In genomic region chr11:18093946-18094345, GRCh38 we compare ENCODE assay signal across 19 cellular contexts. TPM values are rescaled to one million over a fixed set of nuclear protein-coding genes. Genes with fewer than 3 reads are reported as not detected.
DNase-seq lines count a peak whose midpoint lies in the region; ATAC-seq and TF ChIP-seq lines count a peak whose summit lies in the region.
"Had no signal": no experiment of that assay in that cellular context is flagged by ENCODE, and none has a peak within 500 bp of the region (broad histone marks: within the 10 kb centered on the region; RNA-seq: fewer than 3 reads in every experiment).

No MANE protein-coding gene starts in this region.

- ATAC-seq in stimulated activated naive CD8-positive, alpha-beta T cell treated with anti-CD3 and anti-CD28 coated beads, Interleukin-15, Interleukin-2, amounts not matched to agents 100 U/mL and 50 U/mL, for 24 hours = peak; percentile 19
- ATAC-seq in stimulated activated naive CD8-positive, alpha-beta T cell treated with anti-CD3 and anti-CD28 coated beads, Interleukin-15, amount 100 ng/mL, for 72 hours = no peak
- peak; percentile 97 for ATAC-seq in mucosa of descending colon

- intact Hi-C loops in activated CD4-positive, alpha-beta memory T cell treated with anti-CD3 and anti-CD28 coated beads for 36 hours (cut with micrococcal nuclease) = no loop called here
- intact Hi-C loops in mucosa of descending colon (cut with DNase I, micrococcal nuclease) = no loop called here

- H3K9me3 Mint-ChIP-seq in activated CD4-positive, alpha-beta memory T cell treated with anti-CD3 and anti-CD28 coated beads for 36 hours = no peaks in the 10 kb centered on the region
- H3K9me3 Mint-ChIP-seq in activated CD4-positive, alpha-beta memory T cell treated with anti-CD3 and anti-CD28 coated beads, Interleukin-2, amount 10 ng/mL, durations not matched to agents 7 days and 5 days = no peaks in the 10 kb centered on the region
- no peaks in the 10 kb centered on the region for H3K9me3 Mint-ChIP-seq in stimulated activated naive CD8-positive, alpha-beta T cell treated with anti-CD3 and anti-CD28 coated beads, Interleukin-15, amount 100 ng/mL, for 72 hours
- H3K9me3 Mint-ChIP-seq: CD4-positive, CD25-positive, alpha-beta regulatory T cell; H9 had no signal

- H3K27me3 Mint-ChIP-seq in activated CD4-positive, alpha-beta memory T cell treated with anti-CD3 and anti-CD28 coated beads for 36 hours = no peaks in the 10 kb centered on the region
- no peaks in the 10 kb centered on the region for H3K27me3 Mint-ChIP-seq in activated CD4-positive, alpha-beta memory T cell treated with anti-CD3 and anti-CD28 coated beads, Interleukin-2, amount 10 ng/mL, durations not matched to agents 7 days and 5 days
- no peaks in the 10 kb centered on the region for H3K27me3 Mint-ChIP-seq in stimulated activated naive CD8-positive, alpha-beta T cell treated with anti-CD3 and anti-CD28 coated beads, Interleukin-15, amount 100 ng/mL, for 72 hours
- H3K27me3 Mint-ChIP-seq: CD4-positive, CD25-positive, alpha-beta regulatory T cell had no signal

- peak overlapping the region; percentile 20 for H3K27ac Mint-ChIP-seq in activated CD4-positive, alpha-beta memory T cell treated with anti-CD3 and anti-CD28 coated beads for 36 hours
- H3K27ac Mint-ChIP-seq in activated CD4-positive, alpha-beta memory T cell treated with anti-CD3 and anti-CD28 coated beads, Interleukin-2, amount 10 ng/mL, durations not matched to agents 7 days and 5 days = no peak overlapping the region
- H3K27ac Mint-ChIP-seq in stimulated activated naive CD8-positive, alpha-beta T cell treated with anti-CD3 and anti-CD28 coated beads, Interleukin-15, amount 100 ng/mL, for 72 hours = no peak overlapping the region
- H3K27ac Mint-ChIP-seq: CD4-positive, CD25-positive, alpha-beta regulatory T cell; H9 had no signal

- TF ChIP-seq CTCF in mucosa of descending colon (IDR thresholded peaks at IDR 0.05) = no peak

- no peak overlapping the region for H3K4me3 ChIP-seq in mucosa of descending colon
- H3K4me3 ChIP-seq: BLaER1 treated with 17β-estradiol and CSF1 and Interleukin-3, amounts not matched to agents 10 nM and 100 nM had no signal

- peaks cover 8% of the 10 kb centered on the region for H3K4me1 Mint-ChIP-seq in activated CD4-positive, alpha-beta memory T cell treated with anti-CD3 and anti-CD28 coated beads for 36 hours (ENCODE audit: low read depth)
- no peaks in the 10 kb centered on the region for H3K4me1 Mint-ChIP-seq in activated CD4-positive, alpha-beta memory T cell treated with anti-CD3 and anti-CD28 coated beads, Interleukin-2, amount 10 ng/mL, durations not matched to agents 7 days and 5 days
- no peaks in the 10 kb centered on the region for H3K4me1 Mint-ChIP-seq in stimulated activated naive CD8-positive, alpha-beta T cell treated with anti-CD3 and anti-CD28 coated beads, Interleukin-15, amount 100 ng/mL, for 72 hours
- H3K4me1 Mint-ChIP-seq: H9 had no signal

- H3K36me3 ChIP-seq in mucosa of descending colon (ENCODE audit: low read depth) = no peaks in the 10 kb centered on the region

- peaks cover 5% of the 10 kb centered on the region for H3K4me1 ChIP-seq in mucosa of descending colon (ENCODE audit: low read depth)
- H3K4me1 ChIP-seq: BLaER1 treated with 17β-estradiol and CSF1 and Interleukin-3, amounts not matched to agents 10 nM and 100 nM had no signal

- POLR2A ChIA-PET in activated CD4-positive, alpha-beta memory T cell treated with anti-CD3 and anti-CD28 coated beads for 36 hours (lab: Charles Lee) = no interaction called here
- POLR2A ChIA-PET in activated CD4-positive, alpha-beta memory T cell treated with anti-CD3 and anti-CD28 coated beads, Interleukin-2, amount 10 ng/mL, durations not matched to agents 7 days and 5 days (lab: Charles Lee) = interaction anchor here (1.4 kb wide), 1 partner anchor 12 kb away, joined by 8 read pairs; the partner anchor contains the start of gene SAAL1

- DNase-seq in activated CD4-positive, alpha-beta memory T cell treated with anti-CD3 and anti-CD28 coated beads for 36 hours = no peak
- DNase-seq in activated CD4-positive, alpha-beta memory T cell treated with anti-CD3 and anti-CD28 coated beads, Interleukin-2, amount 10 ng/mL, durations not matched to agents 7 days and 5 days = no peak
- DNase-seq in stimulated activated naive CD8-positive, alpha-beta T cell treated with anti-CD3 and anti-CD28 coated beads, Interleukin-15, Interleukin-2, amounts not matched to agents 100 U/mL and 50 U/mL, for 24 hours = no peak
- no peak for DNase-seq in stimulated activated naive CD8-positive, alpha-beta T cell treated with anti-CD3 and anti-CD28 coated beads, Interleukin-15, amount 100 ng/mL, for 72 hours
- DNase-seq in mucosa of descending colon (no peak), mesenteric fat pad (ENCODE audit: low spot score) (no peak), A172 (ENCODE audit: low spot score) (no peak)
- DNase-seq: 8988T; ACHN; Calu3; CD4-positive, CD25-positive, alpha-beta regulatory T cell; DMS 273 treated with DMSO at 0.1 percent for 48 hours; DMS79; GOT3; H9; IMR-90 had no signal

- H3K4me3 Mint-ChIP-seq in activated CD4-positive, alpha-beta memory T cell treated with anti-CD3 and anti-CD28 coated beads for 36 hours = no peak overlapping the region
- H3K4me3 Mint-ChIP-seq in activated CD4-positive, alpha-beta memory T cell treated with anti-CD3 and anti-CD28 coated beads, Interleukin-2, amount 10 ng/mL, durations not matched to agents 7 days and 5 days = no peak overlapping the region
- no peak overlapping the region for H3K4me3 Mint-ChIP-seq in stimulated activated naive CD8-positive, alpha-beta T cell treated with anti-CD3 and anti-CD28 coated beads, Interleukin-15, amount 100 ng/mL, for 72 hours
- H3K4me3 Mint-ChIP-seq: CD4-positive, CD25-positive, alpha-beta regulatory T cell; H9 had no signal

- peaks cover 36% of the 10 kb centered on the region for H3K36me3 Mint-ChIP-seq in activated CD4-positive, alpha-beta memory T cell treated with anti-CD3 and anti-CD28 coated beads for 36 hours
- H3K36me3 Mint-ChIP-seq in activated CD4-positive, alpha-beta memory T cell treated with anti-CD3 and anti-CD28 coated beads, Interleukin-2, amount 10 ng/mL, durations not matched to agents 7 days and 5 days (ENCODE audit: low read depth) = peaks cover 47% of the 10 kb centered on the region

- CTCF ChIA-PET in activated CD4-positive, alpha-beta memory T cell treated with anti-CD3 and anti-CD28 coated beads for 36 hours (lab: Charles Lee) = interaction anchor here (1.0 to 1.2 kb wide), 2 partner anchors 12 to 21 kb away, joined by 5 to 8 read pairs; partner anchors contain the start of gene SAAL1
- CTCF ChIA-PET in activated CD4-positive, alpha-beta memory T cell treated with anti-CD3 and anti-CD28 coated beads, Interleukin-2, amount 10 ng/mL, durations not matched to agents 7 days and 5 days (lab: Charles Lee) = interaction anchor here (1.0 to 1.3 kb wide), 2 partner anchors 10 to 12 kb away, joined by 4 to 5 read pairs; partner anchors contain the start of gene SAAL1

- H3K9me3 ChIP-seq in mucosa of descending colon = no peaks in the 10 kb centered on the region
- H3K9me3 ChIP-seq: BLaER1 treated with 17β-estradiol and CSF1 and Interleukin-3, amounts not matched to agents 10 nM and 100 nM had no signal

RNA-seq across cellular contexts. Expression of gene SAAL1, which starts 11.9 kb away (rescaled TPM):
- 10 to 100 TPM; 32.1 to 34.3 TPM for total RNA-seq in activated CD4-positive, alpha-beta memory T cell treated with anti-CD3 and anti-CD28 coated beads for 36 hours
- 10 to 100 TPM; 21.0 to 21.7 TPM for total RNA-seq in activated CD4-positive, alpha-beta memory T cell treated with anti-CD3 and anti-CD28 coated beads, Interleukin-2, amount 10 ng/mL, durations not matched to agents 7 days and 5 days
- total RNA-seq in mucosa of descending colon (10 to 100 TPM; 11.3 to 13.4 (median 11.6) TPM), mesenteric fat pad (9.4 TPM)
- total RNA-seq in A172 (2014; rRNA removed; shearing (Covaris generic)) = 52.9 and 56.0 TPM in 2 replicates

RNA-seq across cellular contexts. Expression of gene MRGPRX3, which starts 38.4 kb away (rescaled TPM):
- not detected for total RNA-seq in activated CD4-positive, alpha-beta memory T cell treated with anti-CD3 and anti-CD28 coated beads for 36 hours
- not detected for total RNA-seq in activated CD4-positive, alpha-beta memory T cell treated with anti-CD3 and anti-CD28 coated beads, Interleukin-2, amount 10 ng/mL, durations not matched to agents 7 days and 5 days
- total RNA-seq in mucosa of descending colon = under 1 TPM in 1 of 3 donors, not detected in 2; 0.17 TPM
- total RNA-seq in mesenteric fat pad = not detected
- total RNA-seq in A172 (2014; rRNA removed; shearing (Covaris generic)) = not detected in 2 replicates
- total RNA-seq: Calu3; CD4-positive, CD25-positive, alpha-beta regulatory T cell; G401; H9; HT-29; IMR-90 had no signal

RNA-seq across cellular contexts. Expression of gene TPH1, which starts 47.9 kb away (rescaled TPM):
- total RNA-seq in activated CD4-positive, alpha-beta memory T cell treated with anti-CD3 and anti-CD28 coated beads for 36 hours = under 1 TPM; 0.05 to 0.14 TPM
- under 1 TPM; 0.15 to 0.18 TPM for total RNA-seq in activated CD4-positive, alpha-beta memory T cell treated with anti-CD3 and anti-CD28 coated beads, Interleukin-2, amount 10 ng/mL, durations not matched to agents 7 days and 5 days
- total RNA-seq in mucosa of descending colon (10 to 100 TPM in 2 of 3 donors, 1 to 10 TPM in 1; 1.4 to 12.8 (median 10.7) TPM), mesenteric fat pad (0.55 TPM)
- not detected in 2 replicates for total RNA-seq in A172 (2014; rRNA removed; shearing (Covaris generic))
- total RNA-seq: G401 had no signal
